Comparison of ENCODE assay signal across 8 cellular contexts in genomic region chr15:34616613-34617012, GRCh38. TPM values are rescaled to one million over a fixed set of nuclear protein-coding genes. Genes with fewer than 3 reads are reported as not detected.
A peak's percentile ranks its signal among the peaks of the same experiment; 100 is the strongest.
DNase-seq lines count a peak whose midpoint lies in the region; ATAC-seq and TF ChIP-seq lines count a peak whose summit lies in the region.

No MANE protein-coding gene starts in this region.

- H3K27me3 ChIP-seq in testis (no peaks in the 10 kb centered on the region), H7 (ENCODE audit: control insufficient read depth, insufficient read depth, low read length) (no peaks in the 10 kb centered on the region)

- H3K4me1 ChIP-seq in testis, result no peaks in the 10 kb centered on the region

- no peaks in the 10 kb centered on the region for H3K9me3 ChIP-seq in testis

- no peaks in the 10 kb centered on the region for H3K36me3 Mint-ChIP-seq in activated naive CD8-positive, alpha-beta T cell treated with anti-CD3 and anti-CD28 coated beads, Interleukin-2, amount 50 U/mL, for 24 hours (ENCODE audit: low read depth)
- no peaks in the 10 kb centered on the region for H3K36me3 Mint-ChIP-seq in activated naive CD8-positive, alpha-beta T cell treated with anti-CD3 and anti-CD28 coated beads for 36 hours

- H3K4me3 Mint-ChIP-seq in activated naive CD8-positive, alpha-beta T cell treated with anti-CD3 and anti-CD28 coated beads, Interleukin-2, amount 50 U/mL, for 24 hours, result no peak overlapping the region
- no peak overlapping the region for H3K4me3 Mint-ChIP-seq in activated naive CD8-positive, alpha-beta T cell treated with anti-CD3 and anti-CD28 coated beads for 36 hours

- DNase-seq in activated naive CD8-positive, alpha-beta T cell treated with anti-CD3 and anti-CD28 coated beads, Interleukin-2, amount 50 U/mL, for 24 hours, result no peak
- DNase-seq in activated naive CD8-positive, alpha-beta T cell treated with anti-CD3 and anti-CD28 coated beads for 36 hours, result no peak
- peak; percentile 42 for DNase-seq in SK-N-DZ (ENCODE audit: low spot score)
- DNase-seq in left cardiac atrium, result peak; percentile 19
- peak; percentile 26 for DNase-seq in testis
- DNase-seq in H7, result no peak
- no peak for DNase-seq in SIG-M5 (lab: John Stamatoyannopoulos, UW)

- H3K36me3 ChIP-seq in testis (ENCODE audit: low read depth, missing control alignments) (no peaks in the 10 kb centered on the region), H7 (replicated peaks; ENCODE audit: control insufficient read depth, insufficient read depth, low read length) (no peaks in the 10 kb centered on the region)

- H3K27ac Mint-ChIP-seq in activated naive CD8-positive, alpha-beta T cell treated with anti-CD3 and anti-CD28 coated beads, Interleukin-2, amount 50 U/mL, for 24 hours, result no peak overlapping the region
- no peak overlapping the region for H3K27ac Mint-ChIP-seq in activated naive CD8-positive, alpha-beta T cell treated with anti-CD3 and anti-CD28 coated beads for 36 hours

- no peaks in the 10 kb centered on the region for H3K4me1 Mint-ChIP-seq in activated naive CD8-positive, alpha-beta T cell treated with anti-CD3 and anti-CD28 coated beads, Interleukin-2, amount 50 U/mL, for 24 hours
- H3K4me1 Mint-ChIP-seq in activated naive CD8-positive, alpha-beta T cell treated with anti-CD3 and anti-CD28 coated beads for 36 hours, result no peaks in the 10 kb centered on the region

- peak; percentile 46 for ATAC-seq in activated naive CD8-positive, alpha-beta T cell treated with anti-CD3 and anti-CD28 coated beads, Interleukin-2, amount 50 U/mL, for 24 hours
- ATAC-seq in left cardiac atrium (peak; percentile 75 to 82), GM19395 (IDR thresholded peaks at IDR 0.05; ENCODE audit: unreplicated experiment) (no peak)

- no peak for TF ChIP-seq POLR2A in testis (IDR thresholded peaks at IDR 0.05)

- TF ChIP-seq CTCF in testis (IDR thresholded peaks at IDR 0.05), result no peak

- H3K4me3 ChIP-seq in testis, result no peak overlapping the region
- no peak overlapping the region for H3K4me3 ChIP-seq in H7 (ENCODE audit: insufficient read depth, low read depth, low read length)

- H3K27me3 Mint-ChIP-seq in activated naive CD8-positive, alpha-beta T cell treated with anti-CD3 and anti-CD28 coated beads, Interleukin-2, amount 50 U/mL, for 24 hours, result peaks cover 16% of the 10 kb centered on the region
- H3K27me3 Mint-ChIP-seq in activated naive CD8-positive, alpha-beta T cell treated with anti-CD3 and anti-CD28 coated beads for 36 hours, result peaks cover 33% of the 10 kb centered on the region

- 43 to 65% methylated on average over 5 of the region's 5 CpGs for WGBS in testis, 2 donors

- intact Hi-C loops in left cardiac atrium (cut with DNase I), result no loop called here
- intact Hi-C loops in testis (cut with DNase I; ENCODE audit: low total_unique reads), result no loop called here

- no peaks in the 10 kb centered on the region for H3K9me3 Mint-ChIP-seq in activated naive CD8-positive, alpha-beta T cell treated with anti-CD3 and anti-CD28 coated beads, Interleukin-2, amount 50 U/mL, for 24 hours
- H3K9me3 Mint-ChIP-seq in activated naive CD8-positive, alpha-beta T cell treated with anti-CD3 and anti-CD28 coated beads for 36 hours, result no peaks in the 10 kb centered on the region

- H3K27ac ChIP-seq in testis, result no peak overlapping the region

RNA-seq across cellular contexts. Expression of gene GOLGA8B, which starts 33.2 kb away (rescaled TPM):
- 100 to 1,000 TPM; 132 to 139 TPM for total RNA-seq in activated naive CD8-positive, alpha-beta T cell treated with anti-CD3 and anti-CD28 coated beads for 36 hours
- 63.0 and 73.7 TPM in 2 replicates for polyA plus RNA-seq in SK-N-DZ (2014; cell fraction: cytosol; rRNA removed)
- 569 and 650 TPM in 2 replicates for polyA plus RNA-seq in SK-N-DZ (2014; cell fraction: nucleus; rRNA removed)
- total RNA-seq in left cardiac atrium, result 10 to 100 TPM; 14.5 to 32.4 TPM
- total RNA-seq in testis, result 100 to 1,000 TPM; 364 to 370 TPM
- polyA plus RNA-seq in testis (ENCODE audit: insufficient read depth, low read depth, low replicate concordance), result 50.5 TPM
- 18.8 and 21.9 TPM in 2 replicates for total RNA-seq in H7 (2014; rRNA removed; shearing (Covaris generic))

Comparison
In these comparisons a context has a peak if more than half of its experiments do, and no peak if none do; other contexts are left out.
1. DNase-seq: peak in SK-N-DZ (single experiment), left cardiac atrium (single experiment) and testis (single experiment); none in activated naive CD8-positive, alpha-beta T cell treated with anti-CD3 and anti-CD28 coated beads, Interleukin-2, amount 50 U/mL, for 24 hours (single experiment), activated naive CD8-positive, alpha-beta T cell treated with anti-CD3 and anti-CD28 coated beads for 36 hours (single experiment), H7 (single experiment) and SIG-M5 (single experiment).